9 cellular contexts compared by ENCODE assay signal in genomic region chr3:128316456-128316855, GRCh38.
DNase-seq lines count a peak whose midpoint lies in the region; TF ChIP-seq lines count a peak whose summit lies in the region.
"Had no signal": no experiment of that assay in that cellular context is flagged by ENCODE, and none has a peak within 500 bp of the region (broad histone marks: within the 10 kb centered on the region; RNA-seq: fewer than 3 reads in every experiment).

No MANE protein-coding gene starts in this region.

- no peak overlapping the region for H3K27ac ChIP-seq in OCI-LY7 (ENCODE audit: low read depth, low read length, poor library complexity, severe bottlenecking)

- no peaks in the 10 kb centered on the region for H3K4me1 ChIP-seq in OCI-LY7 (ENCODE audit: insufficient read depth, low read length, poor library complexity, severe bottlenecking)

- CTCF ChIA-PET in OCI-LY7 (lab: Charles Lee; ENCODE audit: unreplicated experiment): no interaction called here

- H3K4me2 ChIP-seq in OCI-LY7 (ENCODE audit: low read length): no peak overlapping the region

- H4K20me1 ChIP-seq in OCI-LY7 (ENCODE audit: insufficient read depth, low read length): no peaks in the 10 kb centered on the region

- no peaks in the 10 kb centered on the region for H3K36me3 ChIP-seq in OCI-LY7 (ENCODE audit: insufficient read depth, low read length)

- BruUV-seq in OCI-LY7 (replicated peaks; lab: Mats Ljungman, UMichigan): no TSS peak

- DNase-seq in EH (ENCODE audit: low read depth) (peak; percentile 19), fibroblast of mammary gland (ENCODE audit: low read depth) (peak; percentile 10), NCI-H82 treated with DMSO at 0.1 percent for 48 hours (lab: John Stamatoyannopoulos, UW; ENCODE audit: unreplicated experiment) (no peak), cerebellar cortex (ENCODE audit: low spot score) (no peak), OCI-LY7 (ENCODE audit: low spot score) (no peak), AG08396 (ENCODE audit: low spot score) (no peak)
- DNase-seq in activated CD8-positive, alpha-beta memory T cell treated with anti-CD3 and anti-CD28 coated beads, Interleukin-2, amount 50 U/mL, for 4 hours: peak; percentile 61
- DNase-seq in stimulated activated CD4-positive, alpha-beta T cell treated with anti-CD3 and anti-CD28 coated beads, TNF-alpha, amount 100 ng/mL, for 24 hours (ENCODE audit: low read depth in 3 of 3): peak; percentile 6 to 45 (median 13)
- DNase-seq: DMS 273 treated with DMSO at 0.1 percent for 48 hours had no signal

- no peak overlapping the region for H3K4me3 ChIP-seq in fibroblast of mammary gland (ENCODE audit: control insufficient read depth, low read depth, low read length)
- no peak overlapping the region for H3K4me3 ChIP-seq in OCI-LY7 (ENCODE audit: low read depth, low read length, poor library complexity, severe bottlenecking)

- no peak overlapping the region for H2AFZ ChIP-seq in OCI-LY7 (ENCODE audit: low read length)

- no peaks in the 10 kb centered on the region for H3K9me3 ChIP-seq in OCI-LY7 (ENCODE audit: low read length)

- no peak for TF ChIP-seq CTCF in fibroblast of mammary gland (conservative IDR thresholded peaks at IDR 0.05; ENCODE audit: control insufficient read depth, insufficient read depth, low read depth, low read length)
- no peak for TF ChIP-seq CTCF in OCI-LY7 (conservative IDR thresholded peaks at IDR 0.05; ENCODE audit: low read length)

- H3K9me2 ChIP-seq in OCI-LY7 (ENCODE audit: insufficient read depth, low read length): no peaks in the 10 kb centered on the region

- POLR2A ChIA-PET in OCI-LY7 (lab: Charles Lee): no interaction called here

- no peaks in the 10 kb centered on the region for H3K79me2 ChIP-seq in OCI-LY7 (ENCODE audit: insufficient read depth, low read depth, low read length)

- intact Hi-C loops in OCI-LY7 (cut with micrococcal nuclease; ENCODE audit: unreplicated experiment): no loop called here

Comparison
In these comparisons a context has a peak if more than half of its experiments do, and no peak if none do; other contexts are left out.
1. DNase-seq: peak in EH (single experiment), activated CD8-positive, alpha-beta memory T cell treated with anti-CD3 and anti-CD28 coated beads, Interleukin-2, amount 50 U/mL, for 4 hours (single experiment), fibroblast of mammary gland (single experiment) and stimulated activated CD4-positive, alpha-beta T cell treated with anti-CD3 and anti-CD28 coated beads, TNF-alpha, amount 100 ng/mL, for 24 hours (3 of 3); none in NCI-H82 treated with DMSO at 0.1 percent for 48 hours (single experiment), cerebellar cortex (single experiment), OCI-LY7 (single experiment) and AG08396 (single experiment).